34 cellular contexts compared by ENCODE assay signal in the genomic region with DNA sequence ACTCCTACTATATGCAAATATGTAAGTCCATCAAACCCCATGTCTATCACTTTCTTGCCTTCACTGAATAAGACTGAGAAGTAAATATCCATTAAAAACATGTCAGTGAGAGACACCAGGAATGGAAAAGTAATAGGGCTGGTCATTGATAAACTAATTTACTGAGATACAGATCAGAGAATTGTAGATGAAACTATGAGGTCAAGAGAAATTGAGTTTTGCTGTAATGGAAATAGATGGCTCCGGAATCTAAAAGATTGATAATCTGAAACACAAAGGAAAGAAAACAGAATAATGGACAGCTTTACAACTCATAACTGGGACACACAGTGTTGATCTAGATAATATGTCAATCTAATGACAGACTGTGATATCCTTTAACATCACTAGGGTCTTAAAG.
"Had no signal": no experiment of that assay in that cellular context is flagged by ENCODE, and none has a peak within 500 bp of the region (broad histone marks: within the 10 kb centered on the region; RNA-seq: fewer than 3 reads in every experiment).

No MANE protein-coding gene starts in this region.

- H3K27ac ChIP-seq: KMS-11 had no signal

- H3K36me3 ChIP-seq: MG63 had no signal

- H3K9ac ChIP-seq: KMS-11 had no signal

- H3K27me3 ChIP-seq: MG63 had no signal

- DNase-seq: Karpas-422, Kasumi-1, MG63, MM.1S, MV-4-11, NCI-H1048, NCI-H1092, NCI-H1092 treated with DMSO at 0.1 percent for 48 hours, NCI-H1105, NCI-H1105 treated with DMSO at 0.1 percent for 48 hours, NCI-H1417, NCI-H1417 treated with DMSO at 0.1 percent for 48 hours, NCI-H1436, NCI-H1436 treated with DMSO at 0.1 percent for 48 hours, NCI-H146, NCI-H1694, NCI-H1694 treated with DMSO at 0.1 percent for 48 hours, NCI-H187, NCI-H187 treated with DMSO at 0.1 percent for 48 hours, NCI-H1930, NCI-H2029, NCI-H2029 treated with DMSO at 0.1 percent for 48 hours, NCI-H2081, NCI-H2081 treated with DMSO at 0.1 percent for 48 hours, NCI-H2107, NCI-H2171 treated with DMSO at 0.1 percent for 48 hours, NCI-H2227 treated with DMSO at 0.1 percent for 48 hours, NCI-H226, NCI-H345, NCI-H446, NCI-H446 treated with DMSO at 0.1 percent for 48 hours, NCI-H510A, NCI-H510A treated with DMSO at 0.1 percent for 48 hours had no signal

- H3K4me2 ChIP-seq: KMS-11 had no signal

- H3K4me3 ChIP-seq: MG63 had no signal
